In genomic region chr4:174204194-174204831, GRCh38 we compare ENCODE assay signal across 18 cellular contexts.
DNase-seq lines count a peak whose midpoint lies in the region; ATAC-seq and TF ChIP-seq lines count a peak whose summit lies in the region.
"Had no signal": no experiment of that assay in that cellular context is flagged by ENCODE, and none has a peak within 500 bp of the region (broad histone marks: within the 10 kb centered on the region; RNA-seq: fewer than 3 reads in every experiment).

No MANE protein-coding gene starts in this region.

- no peaks in the 10 kb centered on the region for H3K9me1 ChIP-seq in IMR-90 (ENCODE audit: insufficient read depth, low read length)

- POLR2A ChIA-PET in IMR-90 (lab: Charles Lee; ENCODE audit: unreplicated experiment): no interaction called here

- BruUV-seq in IMR-90 (replicated peaks; lab: Mats Ljungman, UMichigan): no TSS peak

- no peaks in the 10 kb centered on the region for H4K20me1 ChIP-seq in IMR-90 (ENCODE audit: insufficient read depth, low read length)
- H4K20me1 ChIP-seq: BLaER1 treated with 17β-estradiol and CSF1 and Interleukin-3, amounts not matched to agents 10 nM and 100 nM had no signal

- dilution Hi-C loops in IMR-90 (cut with HindIII; ENCODE audit: low sequenced_read_pairs, unreplicated experiment): no loop called here

- H3K9me3 Mint-ChIP-seq in endodermal cell: no peaks in the 10 kb centered on the region
- H3K9me3 Mint-ChIP-seq: CD8-positive, alpha-beta T cell; IgD-negative memory B cell had no signal

- H2AK9ac ChIP-seq in IMR-90 (replicated peaks; ENCODE audit: low read depth, low read length, poor library complexity): no peak overlapping the region

- no peak overlapping the region for H3K18ac ChIP-seq in IMR-90 (ENCODE audit: low read depth, low read length)

- no peak overlapping the region for H4K8ac ChIP-seq in IMR-90 (ENCODE audit: low read depth in 2 of 2, low read length in 2 of 2)

- H3K27me3 ChIP-seq in BE2C: no peaks in the 10 kb centered on the region
- H3K27me3 ChIP-seq in IMR-90 (ENCODE audit: control insufficient read depth, insufficient read depth, low read length): peaks cover 3% of the 10 kb centered on the region
- H3K27me3 ChIP-seq in endodermal cell (ENCODE audit: control insufficient read depth, insufficient read depth, low read length, poor library complexity, severe bottlenecking): peaks cover 38% of the 10 kb centered on the region
- H3K27me3 ChIP-seq: BLaER1 treated with 17β-estradiol and CSF1 and Interleukin-3, amounts not matched to agents 10 nM and 100 nM had no signal

- H3K79me1 ChIP-seq in IMR-90 (ENCODE audit: low read depth in 1 of 2, low read length in 2 of 2): no peaks in the 10 kb centered on the region

- no peak for TF ChIP-seq POLR2A in IMR-90 (IDR thresholded peaks at IDR 0.05; ENCODE audit: low read depth, low read length)

- H3K14ac ChIP-seq in IMR-90 (replicated peaks; ENCODE audit: low read depth, low read length): no peak overlapping the region

- H4K5ac ChIP-seq in IMR-90 (ENCODE audit: low read depth, low read length): no peak overlapping the region

- no peak overlapping the region for H2BK120ac ChIP-seq in IMR-90 (ENCODE audit: low read depth, low read length)

- no peaks in the 10 kb centered on the region for H3K36me3 Mint-ChIP-seq in endodermal cell (ENCODE audit: low read depth)
- H3K36me3 Mint-ChIP-seq: CD8-positive, alpha-beta T cell; IgD-negative memory B cell had no signal

- 0% methylated on average over 1 of the region's 9 CpGs; no CpG with 5 or more reads in 1 of the 2 experiments for WGBS in IMR-90 (ENCODE audit: extremely low coverage in 2 of 2, insufficient read length in 1 of 2), 2 experiments
- WGBS in endodermal cell (ENCODE audit: insufficient coverage in 1 of 2, insufficient read length in 1 of 2), 2 experiments: 74 to 79% methylated on average over 7 to 8 of the region's 9 CpGs

- CTCF ChIA-PET in IMR-90 (lab: Yijun Ruan, JAX): no interaction called here

- H2BK15ac ChIP-seq in IMR-90 (ENCODE audit: low read depth, low read length): no peak overlapping the region

- peaks cover 20% of the 10 kb centered on the region for H3K27me3 Mint-ChIP-seq in endodermal cell (ENCODE audit: insufficient read depth)

- H3K27ac ChIP-seq in IMR-90 (ENCODE audit: insufficient read depth, low read length) (no peak overlapping the region), endodermal cell (ENCODE audit: low read depth, low read length) (no peak overlapping the region)
- H3K27ac ChIP-seq: 22Rv1; A549; BLaER1 treated with 17β-estradiol and CSF1 and Interleukin-3, amounts not matched to agents 10 nM and 100 nM had no signal

- TF ChIP-seq RAD21 in IMR-90 (IDR thresholded peaks at IDR 0.05; ENCODE audit: low read length): no peak

- no peak overlapping the region for H3K4ac ChIP-seq in IMR-90 (ENCODE audit: low read depth, low read length)

- H2AK5ac ChIP-seq in IMR-90 (ENCODE audit: low read depth, low read length): no peak overlapping the region

- ATAC-seq in IMR-90 (ENCODE audit: low read depth) (no peak), SK-N-SH treated with all-trans-retinoic acid at 6 μM for 48 hours (peak; percentile 69), HG03159 (IDR thresholded peaks at IDR 0.05; ENCODE audit: unreplicated experiment) (no peak), HG03039 (IDR thresholded peaks at IDR 0.05; ENCODE audit: unreplicated experiment) (no peak), HG02885 (IDR thresholded peaks at IDR 0.05; ENCODE audit: poor library complexity, unreplicated experiment) (no peak)
- ATAC-seq: A549; CD8-positive, alpha-beta T cell had no signal

- in situ Hi-C loops in IMR-90 (cut with MboI; ENCODE audit: low sequenced_read_pairs): no loop called here

- H2BK5ac ChIP-seq in IMR-90 (ENCODE audit: low read depth, low read length, poor library complexity, severe bottlenecking): no peak overlapping the region

- H3K4me1 ChIP-seq in BE2C (peaks cover 39% of the 10 kb centered on the region), IMR-90 (ENCODE audit: control insufficient read depth, insufficient read depth, low read length) (no peaks in the 10 kb centered on the region), endodermal cell (ENCODE audit: control insufficient read depth, insufficient read depth, low read length) (no peaks in the 10 kb centered on the region)
- H3K4me1 ChIP-seq: A549; BLaER1 treated with 17β-estradiol and CSF1 and Interleukin-3, amounts not matched to agents 10 nM and 100 nM had no signal

- H4K91ac ChIP-seq in IMR-90 (ENCODE audit: insufficient read depth, low read depth, low read length): no peak overlapping the region

- H2BK20ac ChIP-seq in IMR-90 (ENCODE audit: low read depth, low read length): no peak overlapping the region

- H2AFZ ChIP-seq in IMR-90 (replicated peaks; ENCODE audit: low read length, poor library complexity): peak overlapping the region; percentile 26

- TF ChIP-seq CTCF in BE2C (IDR thresholded peaks at IDR 0.05; ENCODE audit: low read depth, low read length) (no peak), IMR-90 (conservative IDR thresholded peaks at IDR 0.05; ENCODE audit: low read depth, low read length) (no peak), endodermal cell (conservative IDR thresholded peaks at IDR 0.05) (no peak), foreskin fibroblast (IDR thresholded peaks at IDR 0.05; ENCODE audit: low read depth, low read length) (no peak)

- H3K4me1 Mint-ChIP-seq in endodermal cell: peaks cover 7% of the 10 kb centered on the region
- H3K4me1 Mint-ChIP-seq: IgD-negative memory B cell had no signal

- peak overlapping the region; percentile 58 for H3K4me3 ChIP-seq in BE2C (ENCODE audit: low read depth, low read length)
- H3K4me3 ChIP-seq in IMR-90 (ENCODE audit: insufficient read depth, low read depth, low read length): no peak overlapping the region
- no peak overlapping the region for H3K4me3 ChIP-seq in endodermal cell (ENCODE audit: low read length)
- H3K4me3 ChIP-seq in foreskin fibroblast (ENCODE audit: low read depth in 1 of 2, low read length in 2 of 2): no peak overlapping the region
- H3K4me3 ChIP-seq: A549; BLaER1 treated with 17β-estradiol and CSF1 and Interleukin-3, amounts not matched to agents 10 nM and 100 nM; HAP-1 had no signal

- intact Hi-C loops in IMR-90 (cut with micrococcal nuclease): no loop called here

- H3K4me2 ChIP-seq in IMR-90 (ENCODE audit: low read depth, low read length): no peak overlapping the region
- H3K4me2 ChIP-seq: A549; BLaER1 treated with 17β-estradiol and CSF1 and Interleukin-3, amounts not matched to agents 10 nM and 100 nM had no signal

- H3K56ac ChIP-seq in IMR-90 (ENCODE audit: extremely low read depth, insufficient read depth, low read length): no peak overlapping the region

- H3K36me3 ChIP-seq in BE2C (no peaks in the 10 kb centered on the region), IMR-90 (ENCODE audit: control insufficient read depth, insufficient read depth, low read length) (no peaks in the 10 kb centered on the region), endodermal cell (ENCODE audit: control insufficient read depth, insufficient read depth, low read length) (no peaks in the 10 kb centered on the region)
- H3K36me3 ChIP-seq: BLaER1 treated with 17β-estradiol and CSF1 and Interleukin-3, amounts not matched to agents 10 nM and 100 nM; HAP-1 had no signal

- H3K23ac ChIP-seq in IMR-90 (ENCODE audit: low read depth, low read length): no peak overlapping the region

- no peak overlapping the region for H3K9ac ChIP-seq in IMR-90 (ENCODE audit: low read depth, low read length)
- H3K9ac ChIP-seq in endodermal cell (ENCODE audit: extremely low read depth, low read length, poor library complexity, severe bottlenecking): no peak overlapping the region
- H3K9ac ChIP-seq: BLaER1 treated with 17β-estradiol and CSF1 and Interleukin-3, amounts not matched to agents 10 nM and 100 nM had no signal

- no peak overlapping the region for H3K4me3 Mint-ChIP-seq in endodermal cell
- H3K4me3 Mint-ChIP-seq: CD8-positive, alpha-beta T cell had no signal

- H3K9me3 ChIP-seq in BE2C (no peaks in the 10 kb centered on the region), IMR-90 (ENCODE audit: control insufficient read depth, insufficient read depth, low read length) (no peaks in the 10 kb centered on the region), endodermal cell (ENCODE audit: control insufficient read depth, low read length) (no peaks in the 10 kb centered on the region)
- H3K9me3 ChIP-seq: A549; BLaER1 treated with 17β-estradiol and CSF1 and Interleukin-3, amounts not matched to agents 10 nM and 100 nM; HAP-1 had no signal

- H3K27ac Mint-ChIP-seq in endodermal cell: no peak overlapping the region
- H3K27ac Mint-ChIP-seq: CD8-positive, alpha-beta T cell; IgD-negative memory B cell had no signal

- DNase-seq in BE2C: peak; percentile 69
- DNase-seq in IMR-90: no peak
- DNase-seq in endodermal cell: peak; percentile 62
- DNase-seq in foreskin fibroblast: no peak
- DNase-seq: Calu3; CD8-positive, alpha-beta T cell; GDM1; GOT3; KG1 had no signal

TF ChIP-seq in IMR-90, 13 proteins besides CTCF, POLR2A, EP300 and RAD21 (continues in another document):
- no peak for TF ChIP-seq USF2 (IDR thresholded peaks at IDR 0.05; ENCODE audit: low read depth, low read length)
- no peak for TF ChIP-seq CEBPB (IDR thresholded peaks at IDR 0.05; ENCODE audit: low read depth, low read length)
- TF ChIP-seq NFE2L2 (IDR thresholded peaks at IDR 0.05; ENCODE audit: low read depth, low read length): no peak

TF ChIP-seq in SK-N-SH treated with all-trans-retinoic acid at 6 μM for 48 hours, 23 proteins besides CTCF, POLR2A, EP300 and RAD21:
- TF ChIP-seq TSHZ2 (CRISPR knock-in tag; IDR thresholded peaks at IDR 0.05): peak; percentile 54; the same call in 1 of the 2 replicates
- no peak for TF ChIP-seq GLIS3 (CRISPR knock-in tag; IDR thresholded peaks at IDR 0.05)

Comparison
In these comparisons a context has a peak if more than half of its experiments do, and no peak if none do; other contexts are left out.
1. DNase-seq: peak in BE2C (single experiment) and endodermal cell (single experiment); none in IMR-90 (single experiment) and foreskin fibroblast (0 of 2).